8 cellular contexts compared by ENCODE assay signal in the genomic region with DNA sequence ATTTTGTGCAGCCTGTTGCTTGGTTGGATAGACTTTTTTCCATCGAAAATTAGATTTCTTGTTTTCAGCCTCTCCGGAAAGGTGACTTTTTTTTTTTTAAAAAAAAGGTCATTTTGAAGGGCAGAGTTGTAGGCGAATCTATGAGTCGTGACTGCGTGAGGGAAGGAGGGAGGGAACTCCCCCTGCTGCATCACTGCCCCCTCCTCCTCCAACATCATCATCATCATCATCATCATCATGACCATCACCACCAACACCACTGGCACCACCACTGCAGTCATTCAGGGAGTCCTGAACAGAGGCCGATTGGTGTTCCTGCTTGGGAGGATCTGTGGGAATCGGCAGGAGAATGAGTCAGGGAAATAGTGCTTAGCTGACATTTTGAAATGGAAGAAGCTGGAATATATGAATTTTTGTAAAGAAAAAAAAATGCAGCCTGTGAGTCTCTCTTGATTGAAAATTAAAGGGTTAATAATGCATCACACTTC. TPM values are rescaled to one million over a fixed set of nuclear protein-coding genes. Genes with fewer than 3 reads are reported as not detected.
DNase-seq lines count a peak whose midpoint lies in the region; ATAC-seq and TF ChIP-seq lines count a peak whose summit lies in the region.

No MANE protein-coding gene starts in this region.

- H3K27me3 Mint-ChIP-seq in neural crest cell (ENCODE audit: low read depth) = peaks cover 4% of the 10 kb centered on the region

- POLR2A ChIA-PET in RWPE1 (lab: Yijun Ruan, JAX; ENCODE audit: low non-redundant PET) = no interaction called here

- H3K9me3 Mint-ChIP-seq in neural crest cell = no peaks in the 10 kb centered on the region

- peak overlapping the region; percentile 84 for H3K27ac Mint-ChIP-seq in neural crest cell (ENCODE audit: unreplicated experiment)

- peaks cover 6% of the 10 kb centered on the region for H3K36me3 Mint-ChIP-seq in neural crest cell (ENCODE audit: low read depth)

- DNase-seq in GM12864 (ENCODE audit: low read depth) = no peak
- no peak for DNase-seq in RWPE1 (ENCODE audit: low spot score)
- DNase-seq in epithelial cell of esophagus (ENCODE audit: low read depth) = peak; percentile 61
- no peak for DNase-seq in neural crest cell (ENCODE audit: low read depth, low spot score)
- DNase-seq in SW480 (ENCODE audit: low spot score) = no peak
- DNase-seq in retina = no peak
- DNase-seq in NCI-H146 treated with DMSO at 0.1 percent for 48 hours (lab: John Stamatoyannopoulos, UW; ENCODE audit: unreplicated experiment) = no peak

- H3K4me3 ChIP-seq in GM12864 (ENCODE audit: low read depth, low read length) (peak overlapping the region; percentile 63; the same call in 1 of the 2 replicates), epithelial cell of esophagus (ENCODE audit: low read length) (peak overlapping the region; percentile 79)

- H3K27ac ChIP-seq in RWPE1 = peak overlapping the region; percentile 90

- ATAC-seq in GM19324 (IDR thresholded peaks at IDR 0.05; ENCODE audit: low FRiP score, unreplicated experiment) = no peak

- H3K4me3 Mint-ChIP-seq in neural crest cell = peak overlapping the region; percentile 90

- peaks cover 40% of the 10 kb centered on the region for H3K4me1 Mint-ChIP-seq in neural crest cell

- TF ChIP-seq CTCF in GM12864 (IDR thresholded peaks at IDR 0.05; ENCODE audit: low read depth, low read length, missing control alignments) (no peak), RWPE1 (conservative IDR thresholded peaks at IDR 0.05; ENCODE audit: low read depth) (no peak), epithelial cell of esophagus (IDR thresholded peaks at IDR 0.05; ENCODE audit: insufficient read depth, low read depth, low read length, missing control alignments) (no peak), neural crest cell (conservative IDR thresholded peaks at IDR 0.05) (no peak)

- CTCF ChIA-PET in RWPE1 (lab: Yijun Ruan, JAX) = interaction anchor here (0.6 to 1.5 kb wide), 2 partner anchors 388 to 493 kb away, joined by 4 to 5 read pairs; no protein-coding TSS in a partner anchor

RNA-seq across cellular contexts. Expression of a gene that starts 1.2 kb away (rescaled TPM):
- total RNA-seq in neural crest cell = 25.2 and 26.5 TPM in 2 replicates
